24 cellular contexts compared by ENCODE assay signal in genomic region chr19:56678205-56678604, GRCh38. TPM values are rescaled to one million over a fixed set of nuclear protein-coding genes. Genes with fewer than 3 reads are reported as not detected.
"Had no signal": no experiment of that assay in that cellular context is flagged by ENCODE, and none has a peak within 500 bp of the region (broad histone marks: within the 10 kb centered on the region; RNA-seq: fewer than 3 reads in every experiment).

No MANE protein-coding gene starts in this region.

- H3K36me3 ChIP-seq: cardiac muscle cell, neutrophil, pancreas, right atrium auricular region, stomach, tibial nerve had no signal

- H3K4me3 Mint-ChIP-seq: activated CD8-positive, alpha-beta T cell treated with anti-CD3 and anti-CD28 coated beads for 36 hours; activated T-cell treated with anti-CD3 and anti-CD28 coated beads, Interleukin-2, amount 50 U/mL, for 4 hours; nephron; stimulated activated naive B cell treated with anti-CD40 and anti-IgM and Interleukin-4, amounts not matched to agents 10 μg/mL and 1 μg/mL and 100 μg/mL, for 72 hours; WTC11 had no signal

- H3K4me1 ChIP-seq: body of pancreas, pancreas, right atrium auricular region, stomach, tibial nerve had no signal

- H3K27me3 ChIP-seq: body of pancreas, cardiac muscle cell, neutrophil, pancreas, right atrium auricular region, stomach, tibial nerve had no signal

- H3K4me1 Mint-ChIP-seq: nephron; stimulated activated naive B cell treated with anti-CD40 and anti-IgM and Interleukin-4, amounts not matched to agents 10 μg/mL and 1 μg/mL and 100 μg/mL, for 72 hours; WTC11 had no signal

- H3K9me3 ChIP-seq: body of pancreas, neutrophil, pancreas, right atrium auricular region had no signal

- H3K4me3 ChIP-seq: body of pancreas, cardiac muscle cell, pancreas, right atrium auricular region, stomach, tibial nerve had no signal

- ATAC-seq: activated CD8-positive, alpha-beta T cell treated with anti-CD3 and anti-CD28 coated beads for 36 hours; activated naive CD4-positive, alpha-beta T cell treated with anti-CD3 and anti-CD28 coated beads, Interleukin-2, amount 50 U/mL, for 72 hours; activated T-cell treated with anti-CD3 and anti-CD28 coated beads, Interleukin-2, amount 50 U/mL, for 4 hours; body of pancreas; left ventricle myocardium superior; pancreas; stimulated activated naive B cell treated with anti-CD40 and anti-IgM and Interleukin-4, amounts not matched to agents 10 μg/mL and 1 μg/mL and 100 μg/mL, for 72 hours; WTC11 had no signal

- H3K27me3 Mint-ChIP-seq: activated CD8-positive, alpha-beta T cell treated with anti-CD3 and anti-CD28 coated beads for 36 hours; stimulated activated naive B cell treated with anti-CD40 and anti-IgM and Interleukin-4, amounts not matched to agents 10 μg/mL and 1 μg/mL and 100 μg/mL, for 72 hours had no signal

- H3K27ac ChIP-seq: body of pancreas, cardiac muscle cell, neutrophil, pancreas, right atrium auricular region, stomach, tibial nerve had no signal

- H3K27ac Mint-ChIP-seq: activated CD8-positive, alpha-beta T cell treated with anti-CD3 and anti-CD28 coated beads for 36 hours; activated naive CD4-positive, alpha-beta T cell treated with anti-CD3 and anti-CD28 coated beads, Interleukin-2, amount 50 U/mL, for 72 hours; nephron; stimulated activated naive B cell treated with anti-CD40 and anti-IgM and Interleukin-4, amounts not matched to agents 10 μg/mL and 1 μg/mL and 100 μg/mL, for 72 hours; WTC11 had no signal

- DNase-seq: activated CD4-positive, alpha-beta T cell treated with anti-CD3 and anti-CD28 coated beads for 1 hour; activated CD4-positive, alpha-beta T cell treated with anti-CD3 and anti-CD28 coated beads, Interleukin-2, amount 50 U/mL, for 1 hour; activated CD8-positive, alpha-beta T cell treated with anti-CD3 and anti-CD28 coated beads for 36 hours; activated naive CD4-positive, alpha-beta T cell; activated T-cell treated with anti-CD3 and anti-CD28 coated beads, Interleukin-2, amount 50 U/mL, for 4 hours; body of pancreas; islet precursor cell; left ventricle myocardium superior; pancreas; stimulated activated CD4-positive, alpha-beta T cell treated with anti-CD3 and anti-CD28 coated beads, Interleukin-15, amount 100 ng/mL, for 24 hours; stimulated activated CD4-positive, alpha-beta T cell treated with anti-CD3 and anti-CD28 coated beads, Interleukin-2, amount 100 ng/mL, for 24 hours; stimulated activated naive B cell treated with anti-CD40 and anti-IgM and Interleukin-4, amounts not matched to agents 10 μg/mL and 1 μg/mL and 100 μg/mL, for 72 hours; stomach; T-helper 2 cell had no signal

RNA-seq across cellular contexts. Expression of gene ZNF835, which starts 6.6 kb away (rescaled TPM):
- total RNA-seq: endothelial cell of umbilical vein, fibroblast of villous mesenchyme had no signal
- polyA plus RNA-seq: cardiac muscle cell, fibroblast of lung had no signal

RNA-seq across cellular contexts. Expression of gene SMIM17, which starts 35.2 kb away (rescaled TPM):
- total RNA-seq: activated CD8-positive, alpha-beta T cell treated with anti-CD3 and anti-CD28 coated beads for 36 hours; activated T-cell treated with anti-CD3 and anti-CD28 coated beads, Interleukin-2, amount 50 U/mL, for 4 hours; body of pancreas; left ventricle myocardium superior; right atrium auricular region had no signal
